Comparison of ENCODE assay signal across 1 cellular context in genomic region chr16:70151941-70152509, GRCh38.
A peak's percentile ranks its signal among the peaks of the same experiment; 100 is the strongest.
TF ChIP-seq lines count a peak whose summit lies in the region.

No MANE protein-coding gene starts in this region.

TF ChIP-seq in HepG2, 621 proteins besides CTCF, POLR2A, EP300 and RAD21 (continues in another document):
- 0 out of 2 replicates have a peak, but pooled peaks have one; percentile 6 for TF ChIP-seq ZNF598 (CRISPR knock-in tag; IDR thresholded peaks at IDR 0.05; ENCODE audit: borderline replicate concordance)
- TF ChIP-seq ZNF891 (CRISPR knock-in tag; IDR thresholded peaks at IDR 0.05) = 0 out of 2 replicates have a peak, but pooled peaks have one; percentile 28
- 0 out of 2 replicates have a peak, but pooled peaks have one; percentile 14 for TF ChIP-seq PAWR (CRISPR knock-in tag; IDR thresholded peaks at IDR 0.05; ENCODE audit: borderline replicate concordance)
- 0 out of 2 replicates have a peak, but pooled peaks have one; percentile 27 for TF ChIP-seq ATF7-NPFF (CRISPR knock-in tag; IDR thresholded peaks at IDR 0.05; ENCODE audit: low read depth)
- TF ChIP-seq ZNF747 (CRISPR knock-in tag; IDR thresholded peaks at IDR 0.05; ENCODE audit: borderline replicate concordance) = no peak
- peak; percentile 41; the same call in 1 of the 2 replicates for TF ChIP-seq ZMAT3 (CRISPR knock-in tag; conservative IDR thresholded peaks at IDR 0.05)
- TF ChIP-seq THRA (CRISPR knock-in tag; IDR thresholded peaks at IDR 0.05; ENCODE audit: borderline replicate concordance) = no peak
- no peak for TF ChIP-seq ZNF33B (CRISPR knock-in tag; IDR thresholded peaks at IDR 0.05)
- 0 out of 2 replicates have a peak, but pooled peaks have one; percentile 51 for TF ChIP-seq ZC3H13 (CRISPR knock-in tag; IDR thresholded peaks at IDR 0.05)
- peak; percentile 38 for TF ChIP-seq TEAD3 (CRISPR knock-in tag; optimal IDR thresholded peaks at IDR 0.05; ENCODE audit: borderline replicate concordance)
- TF ChIP-seq ZNF510 (CRISPR knock-in tag; IDR thresholded peaks at IDR 0.05; ENCODE audit: low read depth) = 0 out of 2 replicates have a peak, but pooled peaks have one; percentile 26
- 0 out of 2 replicates have a peak, but pooled peaks have one; percentile 12 for TF ChIP-seq ZNF567 (CRISPR knock-in tag; IDR thresholded peaks at IDR 0.05; ENCODE audit: borderline replicate concordance)
- TF ChIP-seq TOE1 (CRISPR knock-in tag; IDR thresholded peaks at IDR 0.05) = no peak
- TF ChIP-seq ATF4 (CRISPR knock-in tag; IDR thresholded peaks at IDR 0.05) = peak in 1 of 2 experiments; percentile 32; a peak in 1 of 4 replicates
- TF ChIP-seq SSRP1 (CRISPR knock-in tag; IDR thresholded peaks at IDR 0.05) = 0 out of 2 replicates have a peak, but pooled peaks have one; percentile 3
- 0 out of 2 replicates have a peak, but pooled peaks have one; percentile 12 for TF ChIP-seq ZNF609 (CRISPR knock-in tag; IDR thresholded peaks at IDR 0.05; ENCODE audit: borderline replicate concordance)
- 0 out of 2 replicates have a peak, but pooled peaks have one; percentile 14 for TF ChIP-seq SKIL (CRISPR knock-in tag; IDR thresholded peaks at IDR 0.05; ENCODE audit: borderline replicate concordance)
- TF ChIP-seq SMARCE1 (IDR thresholded peaks at IDR 0.05; ENCODE audit: borderline replicate concordance) = no peak
- 0 out of 2 replicates have a peak, but pooled peaks have one; percentile 50 for TF ChIP-seq ZNF572 (CRISPR knock-in tag; IDR thresholded peaks at IDR 0.05)
- TF ChIP-seq RNF2 (conservative IDR thresholded peaks at IDR 0.05; ENCODE audit: low read depth) = no peak
- TF ChIP-seq FOXK2 (IDR thresholded peaks at IDR 0.05) = no peak
- no peak for TF ChIP-seq ARNT2 (CRISPR knock-in tag; IDR thresholded peaks at IDR 0.05; ENCODE audit: low read depth)
- TF ChIP-seq SNAI1 (CRISPR knock-in tag; IDR thresholded peaks at IDR 0.05; ENCODE audit: borderline replicate concordance) = no peak
- 0 out of 2 replicates have a peak, but pooled peaks have one; percentile 51 for TF ChIP-seq ZNF350 (CRISPR knock-in tag; IDR thresholded peaks at IDR 0.05; ENCODE audit: borderline replicate concordance, low read depth)
- TF ChIP-seq NR2F1 (CRISPR knock-in tag; IDR thresholded peaks at IDR 0.05) = peak in 1 of 2 experiments; percentile 26; a peak in 1 of 4 replicates
- TF ChIP-seq DMTF1 (CRISPR knock-in tag; IDR thresholded peaks at IDR 0.05) = 0 out of 2 replicates have a peak, but pooled peaks have one; percentile 43
- no peak for TF ChIP-seq NFAT5 (CRISPR knock-in tag; IDR thresholded peaks at IDR 0.05)
- TF ChIP-seq NPAS2 (CRISPR knock-in tag; IDR thresholded peaks at IDR 0.05; ENCODE audit: borderline replicate concordance) = no peak
- TF ChIP-seq EED (CRISPR knock-in tag; IDR thresholded peaks at IDR 0.05) = no peak
- no peak for TF ChIP-seq ZNF282 (IDR thresholded peaks at IDR 0.05; ENCODE audit: partially characterized antibody)
- TF ChIP-seq CCAR2 (optimal IDR thresholded peaks at IDR 0.05; ENCODE audit: low read depth, low read length) = no peak
- TF ChIP-seq RARA (CRISPR knock-in tag; IDR thresholded peaks at IDR 0.05) = peak; percentile 37
- 0 out of 2 replicates have a peak, but pooled peaks have one; percentile 49 for TF ChIP-seq ZNF343 (CRISPR knock-in tag; IDR thresholded peaks at IDR 0.05)
- no peak for TF ChIP-seq ISL2 (CRISPR knock-in tag; IDR thresholded peaks at IDR 0.05)
- TF ChIP-seq TRIM22 (IDR thresholded peaks at IDR 0.05) = no peak
- no peak for TF ChIP-seq ZBTB38 (CRISPR knock-in tag; IDR thresholded peaks at IDR 0.05)
